In the genomic region with DNA sequence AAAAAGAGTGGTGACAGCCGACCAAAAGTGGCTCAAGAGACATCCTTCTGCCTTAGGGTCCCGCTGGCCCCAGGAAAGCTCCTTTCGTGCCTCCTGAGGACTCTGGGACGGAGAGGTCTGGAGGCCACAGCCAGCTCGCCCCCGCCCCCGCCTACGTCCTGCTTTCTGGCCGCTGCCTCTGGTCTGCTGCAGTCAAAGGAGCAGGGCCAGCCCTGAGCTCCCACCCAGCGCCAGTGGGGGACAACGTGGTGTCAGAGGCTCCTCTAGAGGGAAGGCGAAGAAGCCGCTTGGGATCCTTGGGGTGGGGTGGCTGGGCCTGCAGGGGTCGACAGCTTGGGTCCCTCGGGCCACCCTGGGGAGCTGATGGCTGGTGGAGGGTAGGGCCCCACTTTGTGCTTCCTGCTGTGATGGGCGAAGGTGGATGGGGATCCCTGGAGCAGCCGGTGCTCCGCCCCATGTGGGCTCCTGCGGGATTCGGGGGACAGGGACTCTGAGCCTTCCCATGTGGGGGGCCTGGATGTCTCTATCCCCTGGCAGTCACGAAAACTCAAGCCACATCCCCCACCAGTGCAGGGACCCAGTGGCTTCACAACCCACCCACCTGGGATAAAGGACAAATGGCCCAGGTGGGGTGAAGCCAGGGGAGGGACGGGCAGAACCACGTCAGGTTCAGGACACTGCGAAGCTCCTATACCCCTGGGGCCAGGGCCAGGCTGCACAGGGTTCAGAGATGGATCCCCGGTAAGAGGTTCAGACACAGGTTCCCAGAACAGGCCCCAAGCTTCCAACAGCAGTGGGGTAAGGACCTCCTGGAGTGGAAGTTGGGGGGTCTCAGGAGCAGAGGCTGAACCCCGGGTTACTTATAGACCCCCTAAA, we compare ENCODE assay signal across 23 cellular contexts. TPM values are rescaled to one million over a fixed set of nuclear protein-coding genes. Genes with fewer than 3 reads are reported as not detected.
"Had no signal": no experiment of that assay in that cellular context is flagged by ENCODE, and none has a peak within 500 bp of the region (broad histone marks: within the 10 kb centered on the region; RNA-seq: fewer than 3 reads in every experiment).

No MANE protein-coding gene starts in this region.

- DNase-seq: effector CD4-positive, alpha-beta T cell; endodermal cell; erythroblast; foreskin melanocyte; head of caudate nucleus; kidney; left cardiac atrium; left ventricle myocardium inferior; lower lobe of right lung; posterior cingulate gyrus; stimulated activated CD4-positive, alpha-beta T cell treated with anti-CD3 and anti-CD28 coated beads, Interleukin-2, amount 100 ng/mL, for 48 hours; stimulated activated naive CD4-positive, alpha-beta T cell treated with Interleukin-2 at 50 U/mL for 16 hours; tibial artery; upper lobe of right lung had no signal

- ATAC-seq: left cardiac atrium, lower lobe of right lung, upper lobe of right lung had no signal

- H3K27me3 ChIP-seq: vagina had no signal

- H3K27ac ChIP-seq: coronary artery, hepatocyte, left ventricle myocardium inferior, lower lobe of right lung, suprapubic skin, tibial artery, upper lobe of right lung, vagina had no signal

- H3K27ac Mint-ChIP-seq: endodermal cell, mesothelial cell of epicardium, nephron had no signal

- H3K4me3 Mint-ChIP-seq: endodermal cell, memory B cell, mesothelial cell of epicardium, nephron had no signal

- H3K4me1 ChIP-seq: left ventricle myocardium inferior, lower lobe of right lung, tibial artery, upper lobe of right lung had no signal

- H2AFZ ChIP-seq: hepatocyte had no signal

- H3K9me3 Mint-ChIP-seq: endodermal cell, memory B cell, mesothelial cell of epicardium, nephron had no signal

- H3K4me3 ChIP-seq: coronary artery, hepatocyte, left ventricle myocardium inferior, lower lobe of right lung, smooth muscle cell, suprapubic skin, tibial artery, upper lobe of right lung, vagina had no signal

- H3K4me1 Mint-ChIP-seq: endodermal cell, mesothelial cell of epicardium had no signal

- H3K4me2 ChIP-seq: hepatocyte, smooth muscle cell had no signal

- H3K9me3 ChIP-seq: left ventricle myocardium inferior, lower lobe of right lung, suprapubic skin, tibial artery, upper lobe of right lung, vagina had no signal

- H3K27me3 Mint-ChIP-seq: memory B cell had no signal

RNA-seq across cellular contexts. Expression of gene GNG7, which starts 27.7 kb away (rescaled TPM):
- total RNA-seq: myocyte had no signal
